8 cellular contexts compared by ENCODE assay signal in the genomic region with DNA sequence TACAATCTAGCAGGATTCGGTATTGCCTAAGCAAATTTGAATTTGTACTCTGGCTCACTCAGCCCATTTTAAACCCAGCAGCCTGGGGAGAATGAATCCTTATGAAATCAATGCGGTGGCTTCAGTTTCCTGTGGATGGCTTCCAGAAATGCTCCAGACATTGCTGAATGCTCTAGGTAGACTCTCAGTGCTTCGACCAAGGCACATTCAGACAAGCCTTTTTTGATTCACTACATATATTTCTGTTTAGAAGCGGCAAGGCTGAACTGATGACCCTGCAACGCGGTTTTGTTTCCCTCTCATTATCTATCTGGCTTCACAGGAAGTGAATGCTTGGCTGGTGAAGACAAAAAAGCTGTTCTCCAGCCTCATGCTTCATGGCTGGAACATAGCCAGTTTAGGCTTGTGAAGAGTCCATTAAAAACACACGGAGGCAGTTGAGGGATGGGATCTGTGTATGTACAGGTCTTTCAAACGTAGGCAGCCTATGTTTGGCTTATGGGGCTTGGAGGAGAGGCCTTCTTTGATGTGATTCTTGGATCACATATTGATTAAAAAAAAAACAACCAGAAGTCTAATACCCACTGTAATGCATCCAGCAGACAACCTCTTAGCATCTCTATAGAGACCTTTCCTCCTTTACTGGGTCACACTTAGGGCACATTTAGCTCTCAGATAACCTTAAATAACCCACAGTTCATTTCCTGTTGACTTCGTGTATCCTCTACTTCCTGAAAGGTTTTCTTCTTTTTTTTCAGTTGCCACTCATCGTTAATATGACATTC.
DNase-seq lines count a peak whose midpoint lies in the region; ATAC-seq and TF ChIP-seq lines count a peak whose summit lies in the region.

No MANE protein-coding gene starts in this region.

- H3K4me3 Mint-ChIP-seq in Caco-2 (ENCODE audit: unreplicated experiment) = no peak overlapping the region

- peaks cover 3% of the 10 kb centered on the region for H3K36me3 Mint-ChIP-seq in Caco-2 (ENCODE audit: insufficient read depth, unreplicated experiment)

- no peaks in the 10 kb centered on the region for H3K27me3 Mint-ChIP-seq in Caco-2 (ENCODE audit: insufficient read depth, unreplicated experiment)

- ATAC-seq in GM21526 (IDR thresholded peaks at IDR 0.05; ENCODE audit: low FRiP score, unreplicated experiment) = peak; percentile 77
- ATAC-seq in right lobe of liver = peak; percentile 78 to 84 (median 82)

- H3K36me3 ChIP-seq in KOPT-K1 (ENCODE audit: insufficient read depth, low read length) (no peaks in the 10 kb centered on the region), right lobe of liver (no peaks in the 10 kb centered on the region), Caco-2 (ENCODE audit: control insufficient read depth, insufficient read depth, low read length) (no peaks in the 10 kb centered on the region)

- H3K4me3 ChIP-seq in right lobe of liver (peak overlapping the region in 1 of 3 donors; percentile 5), Caco-2 (ENCODE audit: low read depth, low read length) (no peak overlapping the region)

- H3K27me3 ChIP-seq in right lobe of liver (no peaks in the 10 kb centered on the region), Caco-2 (replicated peaks; ENCODE audit: control insufficient read depth, insufficient read depth, low read length) (no peaks in the 10 kb centered on the region)

- intact Hi-C loops in right lobe of liver (cut with DNase I) (no loop called here), Caco-2 (cut with micrococcal nuclease; ENCODE audit: unreplicated experiment) (no loop called here)

- TF ChIP-seq POLR2A in right lobe of liver (IDR thresholded peaks at IDR 0.05) = no peak

- peaks cover 14% of the 10 kb centered on the region for H3K4me1 Mint-ChIP-seq in Caco-2 (ENCODE audit: low read depth, unreplicated experiment)

- WGBS in right lobe of liver (ENCODE audit: insufficient coverage, low coverage, low lambda C conversion rate, missing lambda C conversion rate) = 5% methylated on average over 10 of the region's 10 CpGs

- no peak overlapping the region for H3K27ac Mint-ChIP-seq in Caco-2 (ENCODE audit: unreplicated experiment)

- no peaks in the 10 kb centered on the region for H3K9me3 Mint-ChIP-seq in Caco-2 (ENCODE audit: unreplicated experiment)

- peaks cover 0 to 27% (median 15%) of the 10 kb centered on the region in 4 donors for H3K4me1 ChIP-seq in right lobe of liver
- H3K4me1 ChIP-seq in Caco-2 = peaks cover 21% of the 10 kb centered on the region

- DNase-seq in EL = peak; percentile 82
- DNase-seq in SHP77 (lab: John Stamatoyannopoulos, UW) = peak; percentile 81 to 86
- peak; percentile 57 for DNase-seq in central memory CD4-positive, alpha-beta T cell
- peak in 1 of 3 donors; percentile 77 for DNase-seq in right lobe of liver
- DNase-seq in superior temporal gyrus (ENCODE audit: extremely low spot score) = peak; percentile 77
- DNase-seq in Caco-2 = no peak

- CTCF ChIA-PET in Caco-2 (lab: Charles Lee) = no interaction called here

- no TSS peak for BruUV-seq in Caco-2 (replicated peaks; lab: Mats Ljungman, UMichigan)

- POLR2A ChIA-PET in Caco-2 (lab: Charles Lee) = no interaction called here

- H3K9me3 ChIP-seq in KOPT-K1 (ENCODE audit: insufficient read depth, low read length, poor library complexity, severe bottlenecking) (no peaks in the 10 kb centered on the region), right lobe of liver (no peaks in the 10 kb centered on the region), Caco-2 (no peaks in the 10 kb centered on the region)

- H3K27ac ChIP-seq in KOPT-K1 (ENCODE audit: low read depth, low read length, poor library complexity, severe bottlenecking) = peak overlapping the region; percentile 89
- H3K27ac ChIP-seq in right lobe of liver = peak overlapping the region; percentile 45 to 47 (median 46)

- TF ChIP-seq CTCF in right lobe of liver (IDR thresholded peaks at IDR 0.05) = no peak
- no peak for TF ChIP-seq CTCF in Caco-2 (IDR thresholded peaks at IDR 0.05; ENCODE audit: insufficient read depth in 1 of 2, low read depth in 1 of 2, low read length in 1 of 2, severe bottlenecking in 1 of 2, unreplicated experiment in 1 of 2)

Comparison
In these comparisons a context has a peak if more than half of its experiments do, and no peak if none do; other contexts are left out.
1. DNase-seq: peak in EL (single experiment), SHP77 (2 of 2), central memory CD4-positive, alpha-beta T cell (single experiment) and superior temporal gyrus (single experiment); none in Caco-2 (0 of 2).